In genomic region chr19:17001603-17002183, GRCh38 we compare ENCODE assay signal across 8 cellular contexts. TPM values are rescaled to one million over a fixed set of nuclear protein-coding genes. Genes with fewer than 3 reads are reported as not detected.
DNase-seq lines count a peak whose midpoint lies in the region; ATAC-seq and TF ChIP-seq lines count a peak whose summit lies in the region.

No MANE protein-coding gene starts in this region.

- H3K9me2 ChIP-seq in GM23338 (ENCODE audit: insufficient read depth): no peaks in the 10 kb centered on the region

- TF ChIP-seq CTCF in GM23338 (conservative IDR thresholded peaks at IDR 0.05; ENCODE audit: low read depth in 2 of 2): no peak
- no peak for TF ChIP-seq CTCF in heart right ventricle (IDR thresholded peaks at IDR 0.05)
- no peak for TF ChIP-seq CTCF in Calu3 (IDR thresholded peaks at IDR 0.05; ENCODE audit: unreplicated experiment)
- TF ChIP-seq CTCF in BE2C (IDR thresholded peaks at IDR 0.05; ENCODE audit: low read depth, low read length): no peak

- H3K4me1 Mint-ChIP-seq in GM23338: peaks cover 4% of the 10 kb centered on the region; the same call in 1 of the 3 replicates
- no peaks in the 10 kb centered on the region for H3K4me1 Mint-ChIP-seq in Calu3 (ENCODE audit: low read depth, unreplicated experiment)

- peak; percentile 73 for ATAC-seq in GM23338
- ATAC-seq in heart right ventricle: peak in 6 of 8 donors; percentile 25 to 71 (median 44)

- H3K4me1 ChIP-seq in GM23338 (ENCODE audit: insufficient read depth) (no peaks in the 10 kb centered on the region; the same call in 1 of the 2 replicates), heart right ventricle (no peaks in the 10 kb centered on the region), BE2C (no peaks in the 10 kb centered on the region)

- intact Hi-C loops in heart right ventricle (cut with DNase I) (no loop called here), Calu3 (cut with micrococcal nuclease; ENCODE audit: unreplicated experiment) (no loop called here)

- no peaks in the 10 kb centered on the region for H4K20me1 ChIP-seq in GM23338 (replicated peaks; ENCODE audit: insufficient read depth)

- H3K27me3 Mint-ChIP-seq in GM23338 (ENCODE audit: insufficient read depth, low read depth, poor library complexity) (peaks cover 11% of the 10 kb centered on the region), Calu3 (ENCODE audit: unreplicated experiment) (peaks cover 21% of the 10 kb centered on the region)

- H3K36me3 Mint-ChIP-seq in GM23338 (ENCODE audit: low read depth) (peaks cover 27% of the 10 kb centered on the region), Calu3 (ENCODE audit: insufficient read depth, unreplicated experiment) (no peaks in the 10 kb centered on the region)

- H3K9me3 ChIP-seq in heart right ventricle (peaks cover 0 to 16% (median 4%) of the 10 kb centered on the region in 11 donors), BE2C (no peaks in the 10 kb centered on the region)

- H2AFZ ChIP-seq in GM23338: no peak overlapping the region

- H3K4me2 ChIP-seq in GM23338: peak overlapping the region; percentile 48; the same call in 1 of the 2 replicates

- 53 to 58% methylated on average over 7 of the region's 7 CpGs for WGBS in heart right ventricle, 2 donors

- BruUV-seq in Calu3 (replicated peaks; lab: Mats Ljungman, UMichigan): no TSS peak

- DNase-seq in GM23338 (ENCODE audit: low spot score) (peak; percentile 66), heart right ventricle (peak in 1 of 2 donors; percentile 20), foreskin melanocyte (no peak), Calu3 (no peak), BE2C (no peak), cerebellum (ENCODE audit: low spot score) (no peak)
- peak; percentile 32 for DNase-seq in activated CD8-positive, alpha-beta memory T cell treated with anti-CD3 and anti-CD28 coated beads, Interleukin-2, amount 50 U/mL, for 1 hour (ENCODE audit: extremely low read depth)
- peak; percentile 64 for DNase-seq in stimulated activated CD8-positive, alpha-beta memory T cell treated with anti-CD3 and anti-CD28 coated beads, Interleukin-12 subunit alpha, Interleukin-12 subunit beta, amount 100 ng/mL, for 1 hour (ENCODE audit: low read depth)

- H3K27me3 ChIP-seq in GM23338 (ENCODE audit: insufficient read depth): no peaks in the 10 kb centered on the region
- no peaks in the 10 kb centered on the region for H3K27me3 ChIP-seq in heart right ventricle
- no peaks in the 10 kb centered on the region for H3K27me3 ChIP-seq in BE2C

- H3K4me3 Mint-ChIP-seq in GM23338 (no peak overlapping the region), Calu3 (ENCODE audit: low read depth, unreplicated experiment) (no peak overlapping the region)

- H3K9me3 Mint-ChIP-seq in GM23338: peaks cover 11% of the 10 kb centered on the region
- H3K9me3 Mint-ChIP-seq in Calu3 (ENCODE audit: low read depth, unreplicated experiment): no peaks in the 10 kb centered on the region

- H3K27ac ChIP-seq in GM23338 (ENCODE audit: low read depth): no peak overlapping the region
- H3K27ac ChIP-seq in heart right ventricle: no peak overlapping the region

- H3F3A ChIP-seq in GM23338 (replicated peaks; ENCODE audit: low read depth): no peaks in the 10 kb centered on the region

- H3K36me3 ChIP-seq in GM23338 (ENCODE audit: insufficient read depth) (0 out of 2 replicates have a peak, but pooled peaks cover 8% of the 10 kb centered on the region), heart right ventricle (peaks cover 0 to 6% (median 0%) of the 10 kb centered on the region in 9 donors), BE2C (no peaks in the 10 kb centered on the region)

- CTCF ChIA-PET in Calu3 (lab: Charles Lee): no interaction called here

- H3K4me3 ChIP-seq in GM23338 (0 out of 2 replicates have a peak overlapping the region, but pooled peaks have one; percentile 30), heart right ventricle (no peak overlapping the region), BE2C (ENCODE audit: low read depth, low read length) (no peak overlapping the region)

- H3K79me2 ChIP-seq in GM23338 (replicated peaks; ENCODE audit: insufficient read depth): no peaks in the 10 kb centered on the region

- peak overlapping the region; percentile 23; the same call in 1 of the 2 replicates for H3K27ac Mint-ChIP-seq in GM23338
- no peak overlapping the region for H3K27ac Mint-ChIP-seq in Calu3 (ENCODE audit: unreplicated experiment)

TF ChIP-seq in GM23338, 12 proteins besides CTCF, POLR2A, EP300 and RAD21:
- TF ChIP-seq ZNF114 (CRISPR knock-in tag; IDR thresholded peaks at IDR 0.05): no peak
- no peak for TF ChIP-seq EZH2phosphoT487 (IDR thresholded peaks at IDR 0.05; ENCODE audit: unreplicated experiment)

RNA-seq across cellular contexts. Expression of gene CPAMD8, which starts 24.9 kb away (rescaled TPM):
- 11.8 and 14.1 TPM in 2 replicates for total RNA-seq in GM23338 (2014; rRNA removed; shearing (Covaris generic))
- polyA plus RNA-seq in GM23338 (2016; fragmentation: Nextera tagmentation; extraction: Ambion mirVana) (4.4 and 4.6 TPM in 2 replicates), heart right ventricle (10 to 100 TPM; 11.0 to 77.9 TPM)
- total RNA-seq in heart right ventricle (10 to 100 TPM in 6 of 10 donors, 1 to 10 TPM in 4; 4.8 to 30.4 (median 10.5) TPM), Calu3 (2022) (5.7 and 5.8 TPM in 2 replicates), cerebellum (11.9 TPM)
- polyA plus RNA-seq in BE2C (2012; ENCODE audit: insufficient read depth, insufficient read length, low read depth): 0.11 TPM

Comparison
In these comparisons a context has a peak if more than half of its experiments do, and no peak if none do; other contexts are left out.
1. DNase-seq: peak in GM23338 (single experiment), activated CD8-positive, alpha-beta memory T cell treated with anti-CD3 and anti-CD28 coated beads, Interleukin-2, amount 50 U/mL, for 1 hour (single experiment) and stimulated activated CD8-positive, alpha-beta memory T cell treated with anti-CD3 and anti-CD28 coated beads, Interleukin-12 subunit alpha, Interleukin-12 subunit beta, amount 100 ng/mL, for 1 hour (single experiment); none in foreskin melanocyte (single experiment), Calu3 (single experiment), BE2C (single experiment) and cerebellum (single experiment).